In genomic region chr10:103495321-103495720, GRCh38 we compare ENCODE assay signal across 1 cellular context.
TF ChIP-seq lines count a peak whose summit lies in the region.

No MANE protein-coding gene starts in this region.

TF ChIP-seq in HepG2, 621 proteins besides CTCF, POLR2A, EP300 and RAD21:
- TF ChIP-seq ZNF629 (CRISPR knock-in tag; conservative IDR thresholded peaks at IDR 0.05) (peak; percentile 70), ELF3 (CRISPR knock-in tag; IDR thresholded peaks at IDR 0.05) (no peak)
- TF ChIP-seq, protein P1, sequence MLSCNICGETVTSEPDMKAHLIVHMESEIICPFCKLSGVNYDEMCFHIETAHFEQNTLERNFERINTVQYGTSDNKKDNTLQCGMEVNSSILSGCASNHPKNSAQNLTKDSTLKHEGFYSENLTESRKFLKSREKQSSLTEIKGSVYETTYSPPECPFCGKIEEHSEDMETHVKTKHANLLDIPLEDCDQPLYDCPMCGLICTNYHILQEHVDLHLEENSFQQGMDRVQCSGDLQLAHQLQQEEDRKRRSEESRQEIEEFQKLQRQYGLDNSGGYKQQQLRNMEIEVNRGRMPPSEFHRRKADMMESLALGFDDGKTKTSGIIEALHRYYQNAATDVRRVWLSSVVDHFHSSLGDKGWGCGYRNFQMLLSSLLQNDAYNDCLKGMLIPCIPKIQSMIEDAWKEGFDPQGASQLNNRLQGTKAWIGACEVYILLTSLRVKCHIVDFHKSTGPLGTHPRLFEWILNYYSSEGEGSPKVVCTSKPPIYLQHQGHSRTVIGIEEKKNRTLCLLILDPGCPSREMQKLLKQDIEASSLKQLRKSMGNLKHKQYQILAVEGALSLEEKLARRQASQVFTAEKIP (CRISPR knock-in tag; IDR thresholded peaks at IDR 0.05; ENCODE audit: borderline replicate concordance) = no peak
